ENCODE assay signal across 1 cellular context in genomic region chr12:75666126-75666979, GRCh38.
A peak's percentile ranks its signal among the peaks of the same experiment; 100 is the strongest.
TF ChIP-seq lines count a peak whose summit lies in the region.

No MANE protein-coding gene starts in this region.

TF ChIP-seq in HepG2, 621 proteins besides CTCF, POLR2A, EP300 and RAD21 (continued from another document and continues in another):
- no peak; the same call in 1 of the 2 replicates for TF ChIP-seq RORA (CRISPR knock-in tag; IDR thresholded peaks at IDR 0.05)
- no peak for TF ChIP-seq XBP1 (CRISPR knock-in tag; IDR thresholded peaks at IDR 0.05)
- TF ChIP-seq ZNF558 (CRISPR knock-in tag; IDR thresholded peaks at IDR 0.05; ENCODE audit: borderline replicate concordance) = no peak
- no peak for TF ChIP-seq PRMT3 (CRISPR knock-in tag; IDR thresholded peaks at IDR 0.05; ENCODE audit: borderline replicate concordance, low read depth)
- no peak for TF ChIP-seq ZNF570 (CRISPR knock-in tag; IDR thresholded peaks at IDR 0.05; ENCODE audit: borderline replicate concordance)
- no peak for TF ChIP-seq ZNF224 (CRISPR knock-in tag; IDR thresholded peaks at IDR 0.05)
- TF ChIP-seq ZBTB21 (CRISPR knock-in tag; IDR thresholded peaks at IDR 0.05) = peak; percentile 22; the same call in 1 of the 2 replicates
- TF ChIP-seq BHLHE40 (IDR thresholded peaks at IDR 0.05; ENCODE audit: low read length) = 0 out of 2 replicates have a peak, but pooled peaks have one; percentile 7
- no peak for TF ChIP-seq TIGD3 (CRISPR knock-in tag; IDR thresholded peaks at IDR 0.05; ENCODE audit: borderline replicate concordance)
- peak; percentile 84 for TF ChIP-seq NFKBIZ (CRISPR knock-in tag; IDR thresholded peaks at IDR 0.05)
- TF ChIP-seq SIX4 (CRISPR knock-in tag; IDR thresholded peaks at IDR 0.05) = peak; percentile 79; the same call in 1 of the 2 replicates
- TF ChIP-seq DNMT3B (CRISPR knock-in tag; conservative IDR thresholded peaks at IDR 0.05) = no peak
- no peak for TF ChIP-seq DNMT1 (CRISPR knock-in tag; IDR thresholded peaks at IDR 0.05)
- no peak for TF ChIP-seq SUZ12 (IDR thresholded peaks at IDR 0.05; ENCODE audit: low read depth, low read length)
- TF ChIP-seq TRIM24 (CRISPR knock-in tag; IDR thresholded peaks at IDR 0.05) = no peak
- no peak for TF ChIP-seq ZNF569 (CRISPR knock-in tag; IDR thresholded peaks at IDR 0.05; ENCODE audit: borderline replicate concordance)
- no peak for TF ChIP-seq ZNF276 (CRISPR knock-in tag; IDR thresholded peaks at IDR 0.05; ENCODE audit: low read depth)
- no peak for TF ChIP-seq ZNF30 (CRISPR knock-in tag; IDR thresholded peaks at IDR 0.05)
- no peak for TF ChIP-seq ZNF468 (CRISPR knock-in tag; IDR thresholded peaks at IDR 0.05)
- TF ChIP-seq SKI (IDR thresholded peaks at IDR 0.05; ENCODE audit: partially characterized antibody) = peak; percentile 72
- TF ChIP-seq ZFP90 (CRISPR knock-in tag; IDR thresholded peaks at IDR 0.05; ENCODE audit: borderline replicate concordance) = no peak
- TF ChIP-seq HDAC2 (CRISPR knock-in tag; IDR thresholded peaks at IDR 0.05) = peak; percentile 89
- no peak for TF ChIP-seq NFE2 (CRISPR knock-in tag; IDR thresholded peaks at IDR 0.05)
- TF ChIP-seq ARID5B (CRISPR knock-in tag; IDR thresholded peaks at IDR 0.05) = peak; percentile 96
- peak; percentile 54 to 55; a peak in 2 of 4 replicates for TF ChIP-seq HMGXB4 (CRISPR knock-in tag; IDR thresholded peaks at IDR 0.05; ENCODE audit: borderline replicate concordance in 1 of 2, low read depth in 1 of 2)
- no peak for TF ChIP-seq PRPF4 (IDR thresholded peaks at IDR 0.05; ENCODE audit: low read depth, low read length, poor library complexity, severe bottlenecking)
- no peak for TF ChIP-seq RBM22 (optimal IDR thresholded peaks at IDR 0.05; ENCODE audit: low read length)
- peak; percentile 97 for TF ChIP-seq GFI1 (CRISPR knock-in tag; IDR thresholded peaks at IDR 0.05; ENCODE audit: borderline replicate concordance)
- peak; percentile 93; the same call in 1 of the 2 replicates for TF ChIP-seq GATA4 (IDR thresholded peaks at IDR 0.05; ENCODE audit: borderline replicate concordance, low read depth)
- no peak for TF ChIP-seq ZFAT (CRISPR knock-in tag; conservative IDR thresholded peaks at IDR 0.05)
- TF ChIP-seq ZNF138 (CRISPR knock-in tag; IDR thresholded peaks at IDR 0.05; ENCODE audit: low read depth) = no peak
- TF ChIP-seq THRA (CRISPR knock-in tag; IDR thresholded peaks at IDR 0.05; ENCODE audit: borderline replicate concordance) = peak; percentile 86; the same call in 1 of the 2 replicates
- no peak for TF ChIP-seq SNAI1 (CRISPR knock-in tag; IDR thresholded peaks at IDR 0.05; ENCODE audit: borderline replicate concordance)
- peak; percentile 67; the same call in 1 of the 2 replicates for TF ChIP-seq SMARCE1 (IDR thresholded peaks at IDR 0.05; ENCODE audit: borderline replicate concordance)
- no peak for TF ChIP-seq ZNF382 (CRISPR knock-in tag; IDR thresholded peaks at IDR 0.05; ENCODE audit: borderline replicate concordance)
- TF ChIP-seq KLF11 (CRISPR knock-in tag; IDR thresholded peaks at IDR 0.05) = no peak
- no peak for TF ChIP-seq ZNF619 (CRISPR knock-in tag; IDR thresholded peaks at IDR 0.05)
- TF ChIP-seq HOXA7 (CRISPR knock-in tag; IDR thresholded peaks at IDR 0.05) = no peak
- TF ChIP-seq WIZ (CRISPR knock-in tag; IDR thresholded peaks at IDR 0.05) = no peak
- no peak for TF ChIP-seq RBAK (CRISPR knock-in tag; IDR thresholded peaks at IDR 0.05)
- no peak for TF ChIP-seq ZBTB49 (CRISPR knock-in tag; IDR thresholded peaks at IDR 0.05; ENCODE audit: borderline replicate concordance)
- peak; percentile 85 for TF ChIP-seq HHEX (CRISPR knock-in tag; IDR thresholded peaks at IDR 0.05)
- TF ChIP-seq CAMTA2 (CRISPR knock-in tag; IDR thresholded peaks at IDR 0.05; ENCODE audit: borderline replicate concordance) = no peak
- no peak; the same call in 1 of the 2 replicates for TF ChIP-seq PHF8 (CRISPR knock-in tag; IDR thresholded peaks at IDR 0.05)
- no peak for TF ChIP-seq ARNT2 (CRISPR knock-in tag; IDR thresholded peaks at IDR 0.05; ENCODE audit: low read depth)
- TF ChIP-seq ZNF292 (CRISPR knock-in tag; IDR thresholded peaks at IDR 0.05; ENCODE audit: borderline replicate concordance, low read depth) = peak; percentile 28; the same call in 1 of the 2 replicates
- no peak for TF ChIP-seq ZNF543 (CRISPR knock-in tag; IDR thresholded peaks at IDR 0.05)
- TF ChIP-seq ZNF512 (CRISPR knock-in tag; IDR thresholded peaks at IDR 0.05) = no peak
- TF ChIP-seq IKZF4 (CRISPR knock-in tag; IDR thresholded peaks at IDR 0.05; ENCODE audit: borderline replicate concordance, low read depth, not compliant biosample characterization) = no peak
- TF ChIP-seq NCOA5 (CRISPR knock-in tag; IDR thresholded peaks at IDR 0.05) = no peak
- peak; percentile 51; the same call in 1 of the 2 replicates for TF ChIP-seq CEBPG (CRISPR knock-in tag; IDR thresholded peaks at IDR 0.05)
- TF ChIP-seq PHF20 (CRISPR knock-in tag; IDR thresholded peaks at IDR 0.05) = no peak
- TF ChIP-seq ZMAT5 (CRISPR knock-in tag; IDR thresholded peaks at IDR 0.05; ENCODE audit: borderline replicate concordance, low read depth) = no peak
- TF ChIP-seq GMEB1 (CRISPR knock-in tag; IDR thresholded peaks at IDR 0.05; ENCODE audit: borderline replicate concordance) = no peak
